8 cellular contexts compared by ENCODE assay signal in the genomic region with DNA sequence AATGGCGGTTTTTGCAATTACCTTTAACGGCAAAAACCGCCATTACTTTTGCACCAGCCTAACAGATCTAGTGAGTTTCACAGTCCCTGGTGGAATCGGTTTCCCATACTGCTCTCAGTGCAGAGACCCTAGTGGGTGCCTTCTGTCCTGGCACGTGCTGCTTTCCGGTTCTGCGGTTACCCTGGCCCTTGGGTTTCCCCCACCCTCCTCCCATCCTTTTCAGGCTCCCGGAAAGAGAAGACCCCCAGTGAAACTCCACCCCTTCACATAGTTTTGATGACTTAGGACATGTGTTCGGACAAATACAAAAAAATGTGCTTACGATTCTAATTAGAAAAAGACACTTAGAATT. TPM values are rescaled to one million over a fixed set of nuclear protein-coding genes. Genes with fewer than 3 reads are reported as not detected.
DNase-seq lines count a peak whose midpoint lies in the region; ATAC-seq and TF ChIP-seq lines count a peak whose summit lies in the region.

No MANE protein-coding gene starts in this region.

- no peaks in the 10 kb centered on the region for H3K9me3 Mint-ChIP-seq in dendritic cell treated with granulocyte-macrophage colony-stimulating factor and Interleukin-4, amounts not matched to agents 40 ng/mL and 50 ng/mL, for 4 days
- H3K9me3 Mint-ChIP-seq in naive B cell, result no peaks in the 10 kb centered on the region

- peaks cover 6% of the 10 kb centered on the region for H3K4me1 Mint-ChIP-seq in dendritic cell treated with granulocyte-macrophage colony-stimulating factor and Interleukin-4, amounts not matched to agents 40 ng/mL and 50 ng/mL, for 4 days (ENCODE audit: low read depth)
- H3K4me1 Mint-ChIP-seq in naive B cell, result peaks cover 2 to 14% (median 4%) of the 10 kb centered on the region in 3 donors

- WGBS in suprapubic skin, result 40% methylated on average over 10 of the region's 10 CpGs

- peak overlapping the region; percentile 95 for H3K27ac Mint-ChIP-seq in dendritic cell treated with granulocyte-macrophage colony-stimulating factor and Interleukin-4, amounts not matched to agents 40 ng/mL and 50 ng/mL, for 4 days
- peak overlapping the region; percentile 92 to 99 (median 97) for H3K27ac Mint-ChIP-seq in naive B cell

- intact Hi-C loops in dendritic cell treated with granulocyte-macrophage colony-stimulating factor and Interleukin-4, amounts not matched to agents 40 ng/mL and 50 ng/mL, for 4 days (cut with micrococcal nuclease), result loop anchor here (10.0 kb wide), 1 partner anchor 73 kb away; the partner anchor contains the start of gene ZMYM3

- ATAC-seq in GM18909 (IDR thresholded peaks at IDR 0.05; ENCODE audit: poor library complexity, unreplicated experiment) (peak; percentile 44), HG03280 (IDR thresholded peaks at IDR 0.05; ENCODE audit: unreplicated experiment) (peak; percentile 36), naive B cell (ENCODE audit: low read depth in 2 of 2) (peak; percentile 74)

- H3K36me3 ChIP-seq in suprapubic skin, result no peaks in the 10 kb centered on the region

- peak overlapping the region; percentile 50 for H3K4me3 ChIP-seq in suprapubic skin

- DNase-seq in activated CD4-positive, CD25-positive, alpha-beta regulatory T cell treated with anti-CD3 and anti-CD28 coated beads, Interleukin-2, amount 50 U/mL, for 72 hours, result peak; percentile 38
- peak; percentile 67 for DNase-seq in naive B cell
- DNase-seq in suprapubic skin (ENCODE audit: low spot score in 2 of 2), result no peak
- DNase-seq in AG08395 (ENCODE audit: low spot score), result no peak

- peaks cover 8% of the 10 kb centered on the region for H3K4me1 ChIP-seq in suprapubic skin

- TF ChIP-seq EP300 in suprapubic skin (IDR thresholded peaks at IDR 0.05), result no peak

- H3K4me3 Mint-ChIP-seq in dendritic cell treated with granulocyte-macrophage colony-stimulating factor and Interleukin-4, amounts not matched to agents 40 ng/mL and 50 ng/mL, for 4 days, result peak overlapping the region; percentile 69
- H3K4me3 Mint-ChIP-seq in naive B cell, result peak overlapping the region; percentile 86 to 99 (median 97)

- no peak for TF ChIP-seq POLR2A in suprapubic skin (IDR thresholded peaks at IDR 0.05)

- TF ChIP-seq CTCF in 22Rv1 (IDR thresholded peaks at IDR 0.05) (no peak), suprapubic skin (IDR thresholded peaks at IDR 0.05) (no peak)

- peak overlapping the region; percentile 79 for H3K27ac ChIP-seq in 22Rv1
- H3K27ac ChIP-seq in suprapubic skin, result peak overlapping the region; percentile 87

- no peaks in the 10 kb centered on the region for H3K27me3 Mint-ChIP-seq in dendritic cell treated with granulocyte-macrophage colony-stimulating factor and Interleukin-4, amounts not matched to agents 40 ng/mL and 50 ng/mL, for 4 days
- H3K27me3 Mint-ChIP-seq in naive B cell, result no peaks in the 10 kb centered on the region

- H3K9me3 ChIP-seq in suprapubic skin, result no peaks in the 10 kb centered on the region

- H3K36me3 Mint-ChIP-seq in dendritic cell treated with granulocyte-macrophage colony-stimulating factor and Interleukin-4, amounts not matched to agents 40 ng/mL and 50 ng/mL, for 4 days (ENCODE audit: low read depth), result peaks cover 53% of the 10 kb centered on the region
- H3K36me3 Mint-ChIP-seq in naive B cell, result no peaks in the 10 kb centered on the region

- no peaks in the 10 kb centered on the region for H3K27me3 ChIP-seq in suprapubic skin

RNA-seq across cellular contexts. Expression of gene NLGN3, which starts 36.9 kb away (rescaled TPM):
- under 1 TPM in 2 of 6 donors, not detected in 4; 0.09 to 0.35 TPM for polyA plus RNA-seq in naive B cell (ENCODE audit: low read depth in 6 of 6)
- under 1 TPM; 0.52 to 0.97 (median 0.60) TPM for total RNA-seq in suprapubic skin

RNA-seq across cellular contexts. Expression of gene GJB1, which starts 41.5 kb away (rescaled TPM):
- not detected for polyA plus RNA-seq in naive B cell (ENCODE audit: low read depth in 6 of 6)
- total RNA-seq in suprapubic skin, result 1 to 10 TPM in 3 of 4 donors, under 1 TPM in 1; 0.98 to 4.8 (median 3.3) TPM

Comparison
In these comparisons a context has a peak if more than half of its experiments do, and no peak if none do; other contexts are left out.
1. DNase-seq: peak in activated CD4-positive, CD25-positive, alpha-beta regulatory T cell treated with anti-CD3 and anti-CD28 coated beads, Interleukin-2, amount 50 U/mL, for 72 hours (single experiment) and naive B cell (single experiment); none in suprapubic skin (0 of 2) and AG08395 (single experiment).
2. Peak in every context shown above with its lines, with median percentiles within 50 percentile points of each other: ATAC-seq.